Comparison of ENCODE assay signal across 16 cellular contexts in genomic region chr6:155510879-155511278, GRCh38. TPM values are rescaled to one million over a fixed set of nuclear protein-coding genes. Genes with fewer than 3 reads are reported as not detected.
A peak's percentile ranks its signal among the peaks of the same experiment; 100 is the strongest.
DNase-seq lines count a peak whose midpoint lies in the region; ATAC-seq and TF ChIP-seq lines count a peak whose summit lies in the region.
"Had no signal": no experiment of that assay in that cellular context is flagged by ENCODE, and none has a peak within 500 bp of the region (broad histone marks: within the 10 kb centered on the region; RNA-seq: fewer than 3 reads in every experiment).

No MANE protein-coding gene starts in this region.

- ATAC-seq in GM18517 (IDR thresholded peaks at IDR 0.05; ENCODE audit: unreplicated experiment), result peak; percentile 84
- ATAC-seq in HG02588 (IDR thresholded peaks at IDR 0.05; ENCODE audit: unreplicated experiment), result peak; percentile 67
- ATAC-seq in IMR-90 (ENCODE audit: low read depth), result no peak
- ATAC-seq in heart left ventricle, result no peak
- ATAC-seq: activated CD8-positive, alpha-beta memory T cell treated with anti-CD3 and anti-CD28 coated beads, Interleukin-2, amount 10 ng/mL, durations not matched to agents 7 days and 5 days had no signal

- H3K9me3 ChIP-seq in IMR-90 (ENCODE audit: control insufficient read depth, insufficient read depth, low read length) (no peaks in the 10 kb centered on the region), heart left ventricle (no peaks in the 10 kb centered on the region)
- H3K9me3 ChIP-seq: ascending aorta had no signal

- H3K27me3 ChIP-seq in IMR-90 (ENCODE audit: control insufficient read depth, insufficient read depth, low read length) (no peaks in the 10 kb centered on the region), heart left ventricle (no peaks in the 10 kb centered on the region)
- H3K27me3 ChIP-seq: ascending aorta had no signal

- no peak for TF ChIP-seq POLR2A in IMR-90 (IDR thresholded peaks at IDR 0.05; ENCODE audit: low read depth, low read length)
- TF ChIP-seq POLR2A in heart left ventricle (IDR thresholded peaks at IDR 0.05), result no peak

- DNase-seq in GM10248 (ENCODE audit: extremely low spot score) (peak; percentile 15), IMR-90 (peak; percentile 39), AML-193 (lab: John Stamatoyannopoulos, UW) (no peak), NCI-H2107 (lab: John Stamatoyannopoulos, UW) (no peak), heart left ventricle (no peak)
- DNase-seq in activated effector memory CD4-positive, alpha-beta T cell treated with Interleukin-2 at 50 U/mL for 16 hours, result no peak
- DNase-seq: activated CD8-positive, alpha-beta memory T cell treated with anti-CD3 and anti-CD28 coated beads, Interleukin-2, amount 10 ng/mL, durations not matched to agents 7 days and 5 days; effector CD4-positive, alpha-beta T cell; MV-4-11; NCI-H510A treated with DMSO at 0.1 percent for 48 hours had no signal

- CTCF ChIA-PET in GM10248 (lab: Yijun Ruan, JAX), result interaction anchor here (1.1 to 1.4 kb wide), 2 partner anchors 13 to 166 kb away, joined by 3 to 6 read pairs; no protein-coding TSS in a partner anchor
- CTCF ChIA-PET in IMR-90 (lab: Yijun Ruan, JAX), result interaction anchor here (1.0 kb wide), 1 partner anchor 170 kb away, joined by 3 read pairs; no protein-coding TSS in a partner anchor

- no peak overlapping the region for H2BK120ac ChIP-seq in IMR-90 (ENCODE audit: low read depth, low read length)

- no peak overlapping the region for H3K23ac ChIP-seq in IMR-90 (ENCODE audit: low read depth, low read length)

- no peak overlapping the region for H3K27ac ChIP-seq in IMR-90 (ENCODE audit: insufficient read depth, low read length)
- H3K27ac ChIP-seq in heart left ventricle, result no peak overlapping the region

- intact Hi-C loops in IMR-90 (cut with micrococcal nuclease) (no loop called here), heart left ventricle (cut with DNase I) (no loop called here)

- no peak overlapping the region for H3K56ac ChIP-seq in IMR-90 (ENCODE audit: extremely low read depth, insufficient read depth, low read length)

- no peak overlapping the region for H2AK9ac ChIP-seq in IMR-90 (replicated peaks; ENCODE audit: low read depth, low read length, poor library complexity)

- H3K4me1 ChIP-seq in IMR-90 (ENCODE audit: control insufficient read depth, insufficient read depth, low read length) (peaks cover 2% of the 10 kb centered on the region), heart left ventricle (no peaks in the 10 kb centered on the region)

- H2BK20ac ChIP-seq in IMR-90 (ENCODE audit: low read depth, low read length), result no peak overlapping the region

- no peak overlapping the region for H2BK15ac ChIP-seq in IMR-90 (ENCODE audit: low read depth, low read length)

- no peak for TF ChIP-seq RAD21 in IMR-90 (IDR thresholded peaks at IDR 0.05; ENCODE audit: low read length)

- in situ Hi-C loops in IMR-90 (cut with MboI; ENCODE audit: low sequenced_read_pairs), result no loop called here

- H2BK5ac ChIP-seq in IMR-90 (ENCODE audit: low read depth, low read length, poor library complexity, severe bottlenecking), result peak overlapping the region; percentile 17

- WGBS in IMR-90 (ENCODE audit: extremely low coverage in 2 of 2, insufficient read length in 1 of 2), 2 experiments, result no CpG with 5 or more reads among the region's 1 CpG
- WGBS in heart left ventricle, 4 donors, result 38 to 91% (median 41%) methylated on average over 1 of the region's 1 CpG

- no peaks in the 10 kb centered on the region for H4K20me1 ChIP-seq in IMR-90 (ENCODE audit: insufficient read depth, low read length)

- H3K9me1 ChIP-seq in IMR-90 (ENCODE audit: insufficient read depth, low read length), result 0 out of 2 replicates have a peak, but pooled peaks cover under 1% of the 10 kb centered on the region

- H3K9ac ChIP-seq in IMR-90 (ENCODE audit: low read depth, low read length), result no peak overlapping the region

- H4K5ac ChIP-seq in IMR-90 (ENCODE audit: low read depth, low read length), result no peak overlapping the region

- H3K4me3 ChIP-seq in IMR-90 (ENCODE audit: insufficient read depth, low read depth, low read length) (no peak overlapping the region), heart left ventricle (no peak overlapping the region)
- H3K4me3 ChIP-seq: ascending aorta had no signal

- no peak overlapping the region for H4K91ac ChIP-seq in IMR-90 (ENCODE audit: insufficient read depth, low read depth, low read length)

- no peak overlapping the region for H3K14ac ChIP-seq in IMR-90 (replicated peaks; ENCODE audit: low read depth, low read length)

- H3K18ac ChIP-seq in IMR-90 (ENCODE audit: low read depth, low read length), result no peak overlapping the region

- no peak overlapping the region for H4K8ac ChIP-seq in IMR-90 (ENCODE audit: low read depth in 2 of 2, low read length in 2 of 2)

- no TSS peak for BruUV-seq in IMR-90 (replicated peaks; lab: Mats Ljungman, UMichigan)

- dilution Hi-C loops in IMR-90 (cut with HindIII; ENCODE audit: low sequenced_read_pairs, unreplicated experiment), result no loop called here

- H2AFZ ChIP-seq in IMR-90 (replicated peaks; ENCODE audit: low read length, poor library complexity), result no peak overlapping the region

- H3K4me2 ChIP-seq in IMR-90 (ENCODE audit: low read depth, low read length), result no peak overlapping the region

- TF ChIP-seq CTCF in GM10248 (IDR thresholded peaks at IDR 0.05; ENCODE audit: control extremely low read depth, extremely low read depth, low read depth, missing control alignments) (no peak), IMR-90 (conservative IDR thresholded peaks at IDR 0.05; ENCODE audit: low read depth, low read length) (no peak), heart left ventricle (IDR thresholded peaks at IDR 0.05) (no peak)

- H3K4ac ChIP-seq in IMR-90 (ENCODE audit: low read depth, low read length), result no peak overlapping the region

- POLR2A ChIA-PET in GM10248 (lab: Yijun Ruan, JAX) (no interaction called here), IMR-90 (lab: Charles Lee; ENCODE audit: unreplicated experiment) (no interaction called here)

- H3K79me1 ChIP-seq in IMR-90 (ENCODE audit: low read depth in 1 of 2, low read length in 2 of 2), result no peaks in the 10 kb centered on the region

- H2AK5ac ChIP-seq in IMR-90 (ENCODE audit: low read depth, low read length), result no peak overlapping the region

- H3K36me3 ChIP-seq in IMR-90 (ENCODE audit: control insufficient read depth, insufficient read depth, low read length) (no peaks in the 10 kb centered on the region), heart left ventricle (no peaks in the 10 kb centered on the region)
- H3K36me3 ChIP-seq: ascending aorta had no signal

TF ChIP-seq in IMR-90, 13 proteins besides CTCF, POLR2A, EP300 and RAD21:
- TF ChIP-seq CHD1 (IDR thresholded peaks at IDR 0.05; ENCODE audit: low read depth, low read length) (no peak), MAFK (IDR thresholded peaks at IDR 0.05; ENCODE audit: low read depth, low read length) (no peak), BHLHE40 (IDR thresholded peaks at IDR 0.05; ENCODE audit: low read depth, low read length) (no peak), MXI1 (IDR thresholded peaks at IDR 0.05; ENCODE audit: borderline replicate concordance, low read depth, low read length) (no peak), ELK1 (IDR thresholded peaks at IDR 0.05; ENCODE audit: borderline replicate concordance, low read depth, low read length) (no peak), NFE2L2 (IDR thresholded peaks at IDR 0.05; ENCODE audit: low read depth, low read length) (no peak)

RNA-seq across cellular contexts. Expression of gene NOX3, which starts 55.2 kb away (rescaled TPM):
- total RNA-seq in IMR-90 (2012; rRNA removed) (not detected in 2 replicates), heart left ventricle (not detected)
- polyA plus RNA-seq in IMR-90 (2012; rRNA removed) (not detected in 2 replicates), heart left ventricle (not detected)
- not detected in 2 replicates for polyA plus RNA-seq in IMR-90 (2012; cell fraction: cytosol; rRNA removed)
- not detected in 2 replicates for polyA plus RNA-seq in IMR-90 (2012; cell fraction: nucleus; rRNA removed; ENCODE audit: low replicate concordance)
- total RNA-seq: activated CD8-positive, alpha-beta memory T cell treated with anti-CD3 and anti-CD28 coated beads, Interleukin-2, amount 10 ng/mL, durations not matched to agents 7 days and 5 days; ascending aorta; frontal cortex; pulmonary artery endothelial cell had no signal
- polyA plus RNA-seq: BJ had no signal

Comparison
In these comparisons a context has a peak if more than half of its experiments do, and no peak if none do; other contexts are left out.
1. DNase-seq: peak in GM10248 (single experiment) and IMR-90 (single experiment); none in activated effector memory CD4-positive, alpha-beta T cell treated with Interleukin-2 at 50 U/mL for 16 hours (single experiment), AML-193 (0 of 2), NCI-H2107 (single experiment) and heart left ventricle (0 of 5).
2. ATAC-seq: peak in GM18517 (single experiment) and HG02588 (single experiment); none in IMR-90 (single experiment) and heart left ventricle (0 of 4).